Comparison of ENCODE assay signal across 15 cellular contexts in the genomic region with DNA sequence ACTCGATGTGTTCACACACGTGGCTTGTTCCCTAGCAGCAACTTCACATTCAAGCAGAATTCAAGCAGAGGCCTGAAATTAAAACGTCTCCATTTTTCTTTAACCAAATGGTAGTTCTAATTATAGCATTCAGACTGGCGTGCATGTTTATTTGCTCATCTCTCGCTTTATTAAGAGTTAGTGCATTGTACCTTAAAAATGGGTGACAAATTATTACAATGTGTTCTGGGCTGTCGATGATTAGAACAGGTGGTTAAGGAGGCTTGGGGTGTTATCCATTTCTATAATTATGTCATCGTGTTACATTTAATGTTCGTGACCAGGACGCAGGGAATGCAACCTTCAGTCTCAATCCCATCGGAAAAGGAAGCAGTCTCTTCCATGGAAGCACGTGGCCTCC.
"Had no signal": no experiment of that assay in that cellular context is flagged by ENCODE, and none has a peak within 500 bp of the region (broad histone marks: within the 10 kb centered on the region; RNA-seq: fewer than 3 reads in every experiment).

No MANE protein-coding gene starts in this region.

- H3K27ac ChIP-seq: colonic mucosa, right atrium auricular region, suprapubic skin had no signal

- H3K27me3 ChIP-seq: colonic mucosa, right atrium auricular region had no signal

- H3K4me1 ChIP-seq: colonic mucosa, right atrium auricular region, suprapubic skin had no signal

- DNase-seq: activated B cell treated with CpG ODN at 0.5 μM for 24 hours; activated CD4-positive, alpha-beta T cell treated with anti-CD3 and anti-CD28 coated beads, Interleukin-2, amount 10 ng/mL, durations not matched to agents 7 days and 5 days; activated CD8-positive, alpha-beta memory T cell treated with anti-CD3 and anti-CD28 coated beads for 24 hours; activated gamma-delta T cell treated with Interleukin-2 at 50 U/mL for 16 hours; central memory CD4-positive, alpha-beta T cell; colonic mucosa; foreskin melanocyte; mesendoderm; nephron progenitor cell; occipital lobe; small intestine; stimulated activated CD4-positive, alpha-beta T cell treated with anti-CD3 and anti-CD28 coated beads, Interleukin-4, amount 100 ng/mL, for 4 hours; stimulated activated CD8-positive, alpha-beta memory T cell treated with anti-CD3 and anti-CD28 coated beads, Interleukin-4, amount 100 ng/mL, for 48 hours had no signal

- H3K36me3 ChIP-seq: colonic mucosa, right atrium auricular region, suprapubic skin had no signal

- H3K4me3 ChIP-seq: colonic mucosa, right atrium auricular region, suprapubic skin had no signal

- H3K9me3 ChIP-seq: colonic mucosa, right atrium auricular region, suprapubic skin had no signal
